In genomic region chr1:1879942-1880341, GRCh38 we compare ENCODE assay signal across 27 cellular contexts. TPM values are rescaled to one million over a fixed set of nuclear protein-coding genes. Genes with fewer than 3 reads are reported as not detected.
"Had no signal": no experiment of that assay in that cellular context is flagged by ENCODE, and none has a peak within 500 bp of the region (broad histone marks: within the 10 kb centered on the region; RNA-seq: fewer than 3 reads in every experiment).

No MANE protein-coding gene starts in this region.

- ATAC-seq: effector memory CD8-positive, alpha-beta T cell; gastroesophageal sphincter; naive thymus-derived CD8-positive, alpha-beta T cell; psoas muscle; stimulated activated naive B cell treated with anti-CD40 and anti-IgM and Interleukin-4, amounts not matched to agents 10 μg/mL and 1 μg/mL and 100 μg/mL, for 72 hours; stimulated activated naive CD8-positive, alpha-beta T cell treated with anti-CD3 and anti-CD28 coated beads, Interleukin-15, amount 100 ng/mL, for 72 hours had no signal

- H3K27me3 Mint-ChIP-seq: dendritic cell treated with granulocyte-macrophage colony-stimulating factor and Interleukin-4, amounts not matched to agents 40 ng/mL and 50 ng/mL, for 4 days; effector memory CD8-positive, alpha-beta T cell; naive thymus-derived CD8-positive, alpha-beta T cell; stimulated activated naive B cell treated with anti-CD40 and anti-IgM and Interleukin-4, amounts not matched to agents 10 μg/mL and 1 μg/mL and 100 μg/mL, for 72 hours; stimulated activated naive CD8-positive, alpha-beta T cell treated with anti-CD3 and anti-CD28 coated beads, Interleukin-15, amount 100 ng/mL, for 72 hours had no signal

- H3K27me3 ChIP-seq: esophagus squamous epithelium, gastroesophageal sphincter, hepatocyte, neutrophil, right lobe of liver, testis, tibial nerve had no signal

- H3K9me3 ChIP-seq: esophagus squamous epithelium, gastroesophageal sphincter, mucosa of descending colon, neutrophil, psoas muscle, right lobe of liver, testis, tibial nerve had no signal

- H3K27ac Mint-ChIP-seq: stimulated activated naive B cell treated with anti-CD40 and anti-IgM and Interleukin-4, amounts not matched to agents 10 μg/mL and 1 μg/mL and 100 μg/mL, for 72 hours had no signal

- DNase-seq: effector memory CD8-positive, alpha-beta T cell; esophagus squamous epithelium; foreskin fibroblast; head of caudate nucleus; kidney glomerular epithelial cell; mammary epithelial cell; naive thymus-derived CD8-positive, alpha-beta T cell; retina; stimulated activated CD4-positive, alpha-beta T cell treated with anti-CD3 and anti-CD28 coated beads, Interleukin-15, amount 100 ng/mL, for 24 hours; stimulated activated CD4-positive, alpha-beta T cell treated with anti-CD3 and anti-CD28 coated beads, Interleukin-1b, Interleukin-23, amount 100 ng/mL, for 48 hours; stimulated activated CD4-positive, alpha-beta T cell treated with anti-CD3 and anti-CD28 coated beads, Interleukin-4, amount 100 ng/mL, for 24 hours; stimulated activated naive B cell treated with anti-CD40 and anti-IgM and Interleukin-4, amounts not matched to agents 10 μg/mL and 1 μg/mL and 100 μg/mL, for 72 hours; stimulated activated naive CD8-positive, alpha-beta T cell treated with anti-CD3 and anti-CD28 coated beads, Interleukin-15, amount 100 ng/mL, for 72 hours; testis had no signal

- H3K4me3 Mint-ChIP-seq: dendritic cell treated with granulocyte-macrophage colony-stimulating factor and Interleukin-4, amounts not matched to agents 40 ng/mL and 50 ng/mL, for 4 days; stimulated activated naive B cell treated with anti-CD40 and anti-IgM and Interleukin-4, amounts not matched to agents 10 μg/mL and 1 μg/mL and 100 μg/mL, for 72 hours; stimulated activated naive CD8-positive, alpha-beta T cell treated with anti-CD3 and anti-CD28 coated beads, Interleukin-15, amount 100 ng/mL, for 72 hours had no signal

- H3K27ac ChIP-seq: esophagus squamous epithelium, gastroesophageal sphincter, neutrophil, psoas muscle, right lobe of liver, testis, tibial nerve had no signal

- H2AFZ ChIP-seq: hepatocyte had no signal

- H3K9me3 Mint-ChIP-seq: dendritic cell treated with granulocyte-macrophage colony-stimulating factor and Interleukin-4, amounts not matched to agents 40 ng/mL and 50 ng/mL, for 4 days; effector memory CD8-positive, alpha-beta T cell; naive thymus-derived CD8-positive, alpha-beta T cell; stimulated activated naive B cell treated with anti-CD40 and anti-IgM and Interleukin-4, amounts not matched to agents 10 μg/mL and 1 μg/mL and 100 μg/mL, for 72 hours; stimulated activated naive CD8-positive, alpha-beta T cell treated with anti-CD3 and anti-CD28 coated beads, Interleukin-15, amount 100 ng/mL, for 72 hours had no signal

- FAIRE-seq: colon had no signal

- H3K4me3 ChIP-seq: esophagus squamous epithelium, gastroesophageal sphincter, hepatocyte, mucosa of descending colon, psoas muscle, right lobe of liver, testis, tibial nerve had no signal

RNA-seq across cellular contexts. Expression of gene CALML6, which starts 35.1 kb away (rescaled TPM):
- total RNA-seq: epithelial cell of proximal tubule had no signal
- polyA plus RNA-seq: naive thymus-derived CD8-positive, alpha-beta T cell; neural cell had no signal

RNA-seq across cellular contexts. Expression of gene TMEM52, which starts 39.1 kb away (rescaled TPM):
- total RNA-seq: osteoblast, ureter had no signal
